ENCODE assay signal across 25 cellular contexts in genomic region chr2:122112633-122113032, GRCh38.
"Had no signal": no experiment of that assay in that cellular context is flagged by ENCODE, and none has a peak within 500 bp of the region (broad histone marks: within the 10 kb centered on the region; RNA-seq: fewer than 3 reads in every experiment).

No MANE protein-coding gene starts in this region.

- H3K36me3 ChIP-seq: brain microvascular endothelial cell, left lung, pancreas, vagina had no signal

- H3K9me3 ChIP-seq: left lung, pancreas, psoas muscle, vagina had no signal

- H3K27me3 ChIP-seq: brain microvascular endothelial cell, foreskin keratinocyte, left lung, pancreas, vagina had no signal

- ATAC-seq: esophagus mucosa; foreskin keratinocyte; left lung; pancreas; psoas muscle; stimulated activated memory B cell treated with anti-CD40 and anti-IgM and Interleukin-4, amounts not matched to agents 10 μg/mL and 1 μg/mL and 100 μg/mL, for 72 hours; stimulated activated naive CD8-positive, alpha-beta T cell treated with anti-CD3 and anti-CD28 coated beads, Interleukin-15, amount 100 ng/mL, for 72 hours had no signal

- DNase-seq: activated CD4-positive, alpha-beta memory T cell treated with anti-CD3 and anti-CD28 coated beads for 36 hours; activated CD4-positive, alpha-beta T cell treated with anti-CD3 and anti-CD28 coated beads for 48 hours; activated CD8-positive, alpha-beta memory T cell treated with anti-CD3 and anti-CD28 coated beads, Interleukin-2, amount 50 U/mL, for 4 hours; activated gamma-delta T cell treated with Interleukin-2 at 50 U/mL for 16 hours; activated naive CD4-positive, alpha-beta T cell treated with anti-CD3 and anti-CD28 coated beads, Interleukin-2, amount 50 U/mL, for 16 hours; activated T-cell treated with anti-CD3 and anti-CD28 coated beads, Interleukin-2, amount 50 U/mL, for 1 hour; amniotic stem cell; brain microvascular endothelial cell; central memory CD4-positive, alpha-beta T cell; endodermal cell; foreskin keratinocyte; kidney glomerular epithelial cell; left lung; mammary epithelial cell; naive B cell; pancreas; psoas muscle; stimulated activated CD4-positive, alpha-beta T cell treated with anti-CD3 and anti-CD28 coated beads, Interleukin-1b, Interleukin-23, amount 100 ng/mL, for 48 hours; stimulated activated CD4-positive, alpha-beta T cell treated with anti-CD3 and anti-CD28 coated beads, Interleukin-4, amount 100 ng/mL, for 4 hours; stimulated activated CD8-positive, alpha-beta memory T cell treated with anti-CD3 and anti-CD28 coated beads, Interleukin-4, amount 100 ng/mL, for 48 hours; stimulated activated naive CD8-positive, alpha-beta T cell treated with anti-CD3 and anti-CD28 coated beads, Interleukin-15, amount 100 ng/mL, for 72 hours had no signal

- H3K4me1 ChIP-seq: foreskin keratinocyte, left lung, pancreas, psoas muscle, vagina had no signal

- H3K27ac ChIP-seq: brain microvascular endothelial cell, foreskin keratinocyte, left lung, pancreas, psoas muscle, vagina had no signal

- H3K4me3 ChIP-seq: left lung, pancreas, psoas muscle, smooth muscle cell, vagina had no signal
